ENCODE assay signal across 14 cellular contexts in genomic region chr5:177440211-177440989, GRCh38. TPM values are rescaled to one million over a fixed set of nuclear protein-coding genes. Genes with fewer than 3 reads are reported as not detected.
A peak's percentile ranks its signal among the peaks of the same experiment; 100 is the strongest.
DNase-seq lines count a peak whose midpoint lies in the region; TF ChIP-seq lines count a peak whose summit lies in the region.
"Had no signal": no experiment of that assay in that cellular context is flagged by ENCODE, and none has a peak within 500 bp of the region (broad histone marks: within the 10 kb centered on the region; RNA-seq: fewer than 3 reads in every experiment).

No MANE protein-coding gene starts in this region.

- peak overlapping the region in 2 of 3 donors; percentile 81 to 87 for H3K27ac Mint-ChIP-seq in IgD-negative memory B cell
- H3K27ac Mint-ChIP-seq: memory B cell had no signal

- H3K4me3 Mint-ChIP-seq in IgD-negative memory B cell, result no peak overlapping the region
- H3K4me3 Mint-ChIP-seq: memory B cell had no signal

- H3K4me1 ChIP-seq in BE2C, result peaks cover 5% of the 10 kb centered on the region; the same call in 1 of the 2 replicates
- no peaks in the 10 kb centered on the region for H3K4me1 ChIP-seq in SJCRH30

- H3K4me1 Mint-ChIP-seq in IgD-negative memory B cell, result peaks cover 13 to 22% (median 17%) of the 10 kb centered on the region in 3 donors

- peaks cover 38% of the 10 kb centered on the region for H3K36me3 ChIP-seq in BE2C
- H3K36me3 ChIP-seq in SJCRH30, result peaks cover 42% of the 10 kb centered on the region

- peaks cover 7% of the 10 kb centered on the region for H3K36me3 Mint-ChIP-seq in IgD-negative memory B cell

- TF ChIP-seq CTCF in BE2C (IDR thresholded peaks at IDR 0.05; ENCODE audit: low read depth, low read length) (no peak), dorsolateral prefrontal cortex (IDR thresholded peaks at IDR 0.05 in 54 of 56, conservative IDR thresholded peaks at IDR 0.05 in 2 of 56; ENCODE audit: low read depth in 1 of 56, partially characterized antibody in 56 of 56) (no peak)

- no peaks in the 10 kb centered on the region for H3K27me3 Mint-ChIP-seq in IgD-negative memory B cell
- H3K27me3 Mint-ChIP-seq: memory B cell had no signal

- intact Hi-C loops in dorsolateral prefrontal cortex (cut with DNase I), result loop anchor here in 1 of 2 donors (10.0 kb wide), 1 partner anchor 306 kb away; the partner anchor contains the start of gene NSD1

- peak; percentile 39 for DNase-seq in BE2C
- peak; percentile 65 for DNase-seq in activated CD8-positive, alpha-beta memory T cell treated with anti-CD3 and anti-CD28 coated beads, Interleukin-2, amount 50 U/mL, for 48 hours
- DNase-seq in islet precursor cell, result peak; percentile 45
- no peak for DNase-seq in dorsolateral prefrontal cortex
- no peak for DNase-seq in SIG-M5 treated with dmso at 0.1 percent for 504 hours (lab: John Stamatoyannopoulos, UW; ENCODE audit: unreplicated experiment)
- DNase-seq in SJCRH30, result no peak
- no peak for DNase-seq in nucleus accumbens (lab: John Stamatoyannopoulos, UW)
- DNase-seq: GF-D8, hippocampal formation, NCI-H2171 had no signal

- H3K9me3 Mint-ChIP-seq in IgD-negative memory B cell, result no peaks in the 10 kb centered on the region
- H3K9me3 Mint-ChIP-seq: memory B cell had no signal

- H3K27me3 ChIP-seq in BE2C (no peaks in the 10 kb centered on the region), dorsolateral prefrontal cortex (no peaks in the 10 kb centered on the region), SJCRH30 (no peaks in the 10 kb centered on the region)

- no peak overlapping the region for H3K4me3 ChIP-seq in BE2C (ENCODE audit: low read depth, low read length)
- no peak overlapping the region for H3K4me3 ChIP-seq in dorsolateral prefrontal cortex
- H3K4me3 ChIP-seq in SJCRH30, result no peak overlapping the region

- no peak overlapping the region for H3K27ac ChIP-seq in dorsolateral prefrontal cortex
- H3K27ac ChIP-seq in SJCRH30, result no peak overlapping the region

- H3K9me3 ChIP-seq in BE2C (no peaks in the 10 kb centered on the region), SJCRH30 (replicated peaks) (no peaks in the 10 kb centered on the region)

RNA-seq across cellular contexts. Expression of gene PRR7, which starts 6.2 kb away (rescaled TPM):
- 84.9 TPM for polyA plus RNA-seq in BE2C (2012; ENCODE audit: insufficient read depth, insufficient read length, low read depth)
- 23.1 TPM for polyA plus RNA-seq in IgD-negative memory B cell
- total RNA-seq in dorsolateral prefrontal cortex, result 10 to 100 TPM in 119 of 120 experiments, 1 to 10 TPM in 1; 8.4 to 26.6 (median 16.7) TPM
- 6.4 TPM in 2 replicates for total RNA-seq in SJCRH30 (2014; rRNA removed; shearing (Covaris generic))

RNA-seq across cellular contexts. Expression of gene GRK6, which starts 13.9 kb away (rescaled TPM):
- 58.6 TPM for polyA plus RNA-seq in BE2C (2012; ENCODE audit: insufficient read depth, insufficient read length, low read depth)
- 107 TPM for polyA plus RNA-seq in IgD-negative memory B cell
- total RNA-seq in dorsolateral prefrontal cortex, result 10 to 100 TPM; 25.6 to 45.9 (median 34.0) TPM
- total RNA-seq in SJCRH30 (2014; rRNA removed; shearing (Covaris generic)), result 45.1 and 48.4 TPM in 2 replicates

RNA-seq across cellular contexts. Expression of gene F12, which starts 31.0 kb away (rescaled TPM):
- 68.2 TPM for polyA plus RNA-seq in BE2C (2012; ENCODE audit: insufficient read depth, insufficient read length, low read depth)
- 0.78 TPM for polyA plus RNA-seq in IgD-negative memory B cell
- total RNA-seq in dorsolateral prefrontal cortex, result 10 to 100 TPM in 15 of 120 experiments, 1 to 10 TPM in 105; 1.8 to 14.5 (median 7.5) TPM
- total RNA-seq in SJCRH30 (2014; rRNA removed; shearing (Covaris generic)), result 5.9 and 6.5 TPM in 2 replicates
- total RNA-seq: urinary bladder had no signal

RNA-seq across cellular contexts. Expression of gene DBN1, which starts 33.0 kb away (rescaled TPM):
- polyA plus RNA-seq in BE2C (2012; ENCODE audit: insufficient read depth, insufficient read length, low read depth), result 454 TPM
- 0.54 TPM for polyA plus RNA-seq in IgD-negative memory B cell
- 100 to 1,000 TPM in 63 of 120 experiments, 10 to 100 TPM in 57; 46.8 to 130 (median 101) TPM for total RNA-seq in dorsolateral prefrontal cortex
- total RNA-seq in SJCRH30 (2014; rRNA removed; shearing (Covaris generic)), result 239 and 265 TPM in 2 replicates

RNA-seq across cellular contexts. Expression of gene PFN3, which starts 39.9 kb away (rescaled TPM):
- polyA plus RNA-seq in BE2C (2012; ENCODE audit: insufficient read depth, insufficient read length, low read depth), result not detected
- polyA plus RNA-seq in IgD-negative memory B cell, result not detected
- total RNA-seq in dorsolateral prefrontal cortex, result not detected
- not detected in 2 replicates for total RNA-seq in SJCRH30 (2014; rRNA removed; shearing (Covaris generic))
- total RNA-seq: astrocyte, urinary bladder had no signal
- polyA plus RNA-seq: urinary bladder had no signal

Comparison
In these comparisons a context has a peak if more than half of its experiments do, and no peak if none do; other contexts are left out.
1. DNase-seq: peak in BE2C (single experiment), activated CD8-positive, alpha-beta memory T cell treated with anti-CD3 and anti-CD28 coated beads, Interleukin-2, amount 50 U/mL, for 48 hours (single experiment) and islet precursor cell (single experiment); none in dorsolateral prefrontal cortex (0 of 10), SIG-M5 treated with dmso at 0.1 percent for 504 hours (single experiment), SJCRH30 (0 of 2) and nucleus accumbens (0 of 56).